Comparison of ENCODE assay signal across 21 cellular contexts in genomic region chr6:56759521-56759920, GRCh38.
A peak's percentile ranks its signal among the peaks of the same experiment; 100 is the strongest.
DNase-seq lines count a peak whose midpoint lies in the region; ATAC-seq, FAIRE-seq and TF ChIP-seq lines count a peak whose summit lies in the region.
"Had no signal": no experiment of that assay in that cellular context is flagged by ENCODE, and none has a peak within 500 bp of the region (broad histone marks: within the 10 kb centered on the region; RNA-seq: fewer than 3 reads in every experiment).

No MANE protein-coding gene starts in this region.

- H3K9ac ChIP-seq in iPS-18a (ENCODE audit: low read length) = no peak overlapping the region

- H3K4me1 ChIP-seq in Panc1 (ENCODE audit: control insufficient read depth, insufficient read depth, low read length) (peaks cover 67% of the 10 kb centered on the region), iPS-18a (ENCODE audit: control insufficient read depth, low read depth, low read length) (peaks cover 41% of the 10 kb centered on the region)

- ATAC-seq in Panc1 (no peak), GM19463 (IDR thresholded peaks at IDR 0.05; ENCODE audit: unreplicated experiment) (no peak)
- ATAC-seq: HepG2, Right ventricle myocardium inferior had no signal

- no peak overlapping the region for H3K4me3 ChIP-seq in Panc1 (ENCODE audit: low read depth in 2 of 2, low read length in 2 of 2)
- H3K4me3 ChIP-seq in iPS-18a (ENCODE audit: low read length) = no peak overlapping the region
- H3K4me3 ChIP-seq: hepatocyte, right lobe of liver, upper lobe of left lung had no signal

- in situ Hi-C loops in Panc1 (cut with HindIII; ENCODE audit: low pct_unique_long_range_greater_than_20kb, low sequenced_read_pairs) = no loop called here

- no peaks in the 10 kb centered on the region for H3K27me3 ChIP-seq in Panc1 (ENCODE audit: control insufficient read depth, insufficient read depth, low read length)
- no peaks in the 10 kb centered on the region for H3K27me3 ChIP-seq in iPS-18a (ENCODE audit: control insufficient read depth, insufficient read depth, low read length)
- H3K27me3 ChIP-seq: hepatocyte, right lobe of liver, upper lobe of left lung had no signal

- H3K36me3 ChIP-seq in Panc1 (ENCODE audit: control insufficient read depth, insufficient read depth, low read length) (no peaks in the 10 kb centered on the region), iPS-18a (ENCODE audit: control insufficient read depth, low read depth, low read length) (no peaks in the 10 kb centered on the region)
- H3K36me3 ChIP-seq: right lobe of liver, upper lobe of left lung had no signal

- POLR2A ChIA-PET in Panc1 (lab: Charles Lee) = no interaction called here
- POLR2A ChIA-PET in activated CD4-positive, alpha-beta memory T cell treated with anti-CD3 and anti-CD28 coated beads, Interleukin-2, amount 10 ng/mL, durations not matched to agents 7 days and 5 days (lab: Charles Lee) = no interaction called here

- no TSS peak for BruUV-seq in Panc1 (replicated peaks; lab: Mats Ljungman, UMichigan)

- FAIRE-seq in GM12892 (lab: Jason Lieb, UNC) = peak; percentile 9
- no peak for FAIRE-seq in frontal cortex (lab: Jason Lieb, UNC)
- FAIRE-seq: HepG2 had no signal

- no peak for TF ChIP-seq CTCF in HFFc6 (IDR thresholded peaks at IDR 0.05)
- TF ChIP-seq CTCF in Panc1 (IDR thresholded peaks at IDR 0.05) = no peak

- no peak overlapping the region for H3K4me3 Mint-ChIP-seq in HFFc6
- H3K4me3 Mint-ChIP-seq in activated CD4-positive, alpha-beta memory T cell treated with anti-CD3 and anti-CD28 coated beads, Interleukin-2, amount 10 ng/mL, durations not matched to agents 7 days and 5 days = no peak overlapping the region
- H3K4me3 Mint-ChIP-seq: activated T-cell treated with anti-CD3 and anti-CD28 coated beads, Interleukin-2, amount 50 U/mL, for 24 hours; central memory CD8-positive, alpha-beta T cell; nephron progenitor cell had no signal

- H3K27me3 Mint-ChIP-seq in HFFc6 (ENCODE audit: insufficient read depth) = peaks cover 3% of the 10 kb centered on the region
- H3K27me3 Mint-ChIP-seq in activated CD4-positive, alpha-beta memory T cell treated with anti-CD3 and anti-CD28 coated beads, Interleukin-2, amount 10 ng/mL, durations not matched to agents 7 days and 5 days = no peaks in the 10 kb centered on the region
- H3K27me3 Mint-ChIP-seq: central memory CD8-positive, alpha-beta T cell had no signal

- H3K36me3 Mint-ChIP-seq in HFFc6 (ENCODE audit: low read depth) = peaks cover 17% of the 10 kb centered on the region
- no peaks in the 10 kb centered on the region for H3K36me3 Mint-ChIP-seq in activated CD4-positive, alpha-beta memory T cell treated with anti-CD3 and anti-CD28 coated beads, Interleukin-2, amount 10 ng/mL, durations not matched to agents 7 days and 5 days (ENCODE audit: low read depth)

- H3K27ac ChIP-seq in Panc1 (ENCODE audit: low read length) (peak overlapping the region; percentile 41; the same call in 1 of the 2 replicates), iPS-18a (ENCODE audit: low read length) (peak overlapping the region; percentile 12)
- H3K27ac ChIP-seq: hepatocyte, right lobe of liver had no signal

- no peaks in the 10 kb centered on the region for H3K9me3 Mint-ChIP-seq in HFFc6
- H3K9me3 Mint-ChIP-seq in activated CD4-positive, alpha-beta memory T cell treated with anti-CD3 and anti-CD28 coated beads, Interleukin-2, amount 10 ng/mL, durations not matched to agents 7 days and 5 days = no peaks in the 10 kb centered on the region
- H3K9me3 Mint-ChIP-seq: activated T-cell treated with anti-CD3 and anti-CD28 coated beads, Interleukin-2, amount 50 U/mL, for 24 hours; nephron progenitor cell had no signal

- H3K27ac Mint-ChIP-seq in HFFc6 = peak overlapping the region; percentile 65
- H3K27ac Mint-ChIP-seq in activated CD4-positive, alpha-beta memory T cell treated with anti-CD3 and anti-CD28 coated beads, Interleukin-2, amount 10 ng/mL, durations not matched to agents 7 days and 5 days = no peak overlapping the region
- H3K27ac Mint-ChIP-seq: activated T-cell treated with anti-CD3 and anti-CD28 coated beads, Interleukin-2, amount 50 U/mL, for 24 hours; nephron progenitor cell had no signal

- H3K9me3 ChIP-seq in Panc1 (ENCODE audit: control insufficient read depth, insufficient read depth, low read depth, low read length) (no peaks in the 10 kb centered on the region), iPS-18a (ENCODE audit: control insufficient read depth, low read depth, low read length) (no peaks in the 10 kb centered on the region)
- H3K9me3 ChIP-seq: right lobe of liver, upper lobe of left lung had no signal

- no peak for TF ChIP-seq POLR2A in GM12892 (IDR thresholded peaks at IDR 0.05; ENCODE audit: low read depth, low read length)

- H3K4me1 Mint-ChIP-seq in HFFc6 (ENCODE audit: low read depth) = peaks cover 92% of the 10 kb centered on the region
- H3K4me1 Mint-ChIP-seq in activated CD4-positive, alpha-beta memory T cell treated with anti-CD3 and anti-CD28 coated beads, Interleukin-2, amount 10 ng/mL, durations not matched to agents 7 days and 5 days = no peaks in the 10 kb centered on the region
- H3K4me1 Mint-ChIP-seq: central memory CD8-positive, alpha-beta T cell; nephron progenitor cell had no signal

- intact Hi-C loops in Panc1 (cut with micrococcal nuclease; ENCODE audit: unreplicated experiment) = loop anchor here (5.0 kb wide), 1 partner anchor 122 kb away; no protein-coding TSS in a partner anchor

- DNase-seq in GM12892 (ENCODE audit: insufficient read length) = no peak
- no peak for DNase-seq in HFFc6
- DNase-seq in Panc1 (ENCODE audit: low read depth, low spot score) = no peak
- DNase-seq in activated CD4-positive, alpha-beta memory T cell treated with anti-CD3 and anti-CD28 coated beads, Interleukin-2, amount 10 ng/mL, durations not matched to agents 7 days and 5 days = no peak
- no peak for DNase-seq in KG1 (lab: John Stamatoyannopoulos, UW)
- no peak for DNase-seq in frontal cortex (ENCODE audit: low spot score in 2 of 2)
- DNase-seq: activated CD4-positive, alpha-beta T cell treated with anti-CD3 and anti-CD28 coated beads for 48 hours; activated T-cell treated with anti-CD3 and anti-CD28 coated beads, Interleukin-2, amount 50 U/mL, for 24 hours; erythroblast; GOT3; NCI-H748 treated with DMSO at 0.1 percent for 48 hours; nephron progenitor cell; right lobe of liver; stimulated activated CD4-positive, alpha-beta T cell treated with anti-CD3 and anti-CD28 coated beads, Interleukin-4, amount 100 ng/mL, for 1 hour; upper lobe of left lung had no signal

- CTCF ChIA-PET in Panc1 (lab: Charles Lee) = no interaction called here
- CTCF ChIA-PET in activated CD4-positive, alpha-beta memory T cell treated with anti-CD3 and anti-CD28 coated beads, Interleukin-2, amount 10 ng/mL, durations not matched to agents 7 days and 5 days (lab: Charles Lee) = no interaction called here
